11 cellular contexts compared by ENCODE assay signal in genomic region chr2:98637401-98638144, GRCh38. TPM values are rescaled to one million over a fixed set of nuclear protein-coding genes. Genes with fewer than 3 reads are reported as not detected.
DNase-seq lines count a peak whose midpoint lies in the region; ATAC-seq and TF ChIP-seq lines count a peak whose summit lies in the region.
"Had no signal": no experiment of that assay in that cellular context is flagged by ENCODE, and none has a peak within 500 bp of the region (broad histone marks: within the 10 kb centered on the region; RNA-seq: fewer than 3 reads in every experiment).

No MANE protein-coding gene starts in this region.

- H3K27ac ChIP-seq in mammary epithelial cell (ENCODE audit: insufficient read depth, low read depth, low read length) = no peak overlapping the region
- H3K27ac ChIP-seq: SK-N-MC had no signal

- H3K36me3 ChIP-seq in mammary epithelial cell (ENCODE audit: insufficient read depth, low read length) = no peaks in the 10 kb centered on the region

- H3K27me3 Mint-ChIP-seq in activated CD4-positive, alpha-beta T cell treated with anti-CD3 and anti-CD28 coated beads for 36 hours = no peaks in the 10 kb centered on the region
- no peaks in the 10 kb centered on the region for H3K27me3 Mint-ChIP-seq in type B pancreatic cell

- no peak overlapping the region for H2AFZ ChIP-seq in mammary epithelial cell (ENCODE audit: low read depth, low read length)

- in situ Hi-C loops in mammary epithelial cell (cut with MboI; ENCODE audit: low sequenced_read_pairs in 2 of 2) = no loop called here

- CTCF ChIA-PET in activated CD4-positive, alpha-beta T cell treated with anti-CD3 and anti-CD28 coated beads for 36 hours (lab: Charles Lee) = interaction anchor here (0.6 kb wide), 1 partner anchor 227 kb away, joined by 4 read pairs; no protein-coding TSS in a partner anchor
- CTCF ChIA-PET in mammary epithelial cell (lab: Charles Lee; ENCODE audit: low non-redundant PET) = no interaction called here

- peak; percentile 69 for DNase-seq in activated CD4-positive, alpha-beta T cell treated with anti-CD3 and anti-CD28 coated beads for 36 hours
- no peak for DNase-seq in activated CD4-positive, alpha-beta T cell treated with anti-CD3 and anti-CD28 coated beads for 1 hour
- DNase-seq in activated effector memory CD4-positive, alpha-beta T cell treated with anti-CD3 and anti-CD28 coated beads, Interleukin-2, amount 50 U/mL, for 16 hours = peak; percentile 72
- peak in 5 of 6 experiments; percentile 26 to 63 (median 30) for DNase-seq in stimulated activated naive CD4-positive, alpha-beta T cell (lab: John Stamatoyannopoulos, UW)
- DNase-seq in mammary epithelial cell (no peak), NCI-H1105 treated with DMSO at 0.1 percent for 48 hours (lab: John Stamatoyannopoulos, UW) (no peak), type B pancreatic cell (ENCODE audit: extremely low spot score, unreplicated experiment) (no peak)
- DNase-seq: 8988T, cortex of kidney had no signal

- H3K4me3 Mint-ChIP-seq in activated CD4-positive, alpha-beta T cell treated with anti-CD3 and anti-CD28 coated beads for 36 hours = peak overlapping the region; percentile 35
- no peak overlapping the region for H3K4me3 Mint-ChIP-seq in type B pancreatic cell

- POLR2A ChIA-PET in activated CD4-positive, alpha-beta T cell treated with anti-CD3 and anti-CD28 coated beads for 36 hours (lab: Charles Lee) = no interaction called here

- WGBS in mammary epithelial cell (ENCODE audit: low coverage, missing lambda C conversion rate) = 82% methylated on average over 10 of the region's 10 CpGs

- intact Hi-C loops in activated CD4-positive, alpha-beta T cell treated with anti-CD3 and anti-CD28 coated beads for 36 hours (cut with DNase I, micrococcal nuclease) = loop anchor here in 1 of 2 experiments (10.0 kb wide), 1 partner anchor 297 kb away; the partner anchor contains the start of gene CRACDL
- intact Hi-C loops in mammary epithelial cell (cut with micrococcal nuclease) = no loop called here

- dilution Hi-C loops in mammary epithelial cell (cut with HindIII; ENCODE audit: low sequenced_read_pairs) = no loop called here

- no TSS peak for BruUV-seq in mammary epithelial cell (replicated peaks; lab: Mats Ljungman, UMichigan)

- peaks cover 37% of the 10 kb centered on the region for H3K36me3 Mint-ChIP-seq in activated CD4-positive, alpha-beta T cell treated with anti-CD3 and anti-CD28 coated beads for 36 hours (ENCODE audit: low read depth)
- no peaks in the 10 kb centered on the region for H3K36me3 Mint-ChIP-seq in type B pancreatic cell

- H3K4me3 ChIP-seq in mammary epithelial cell (replicated peaks in 1 of 3; ENCODE audit: insufficient read depth in 1 of 3, low read depth in 2 of 3, low read length in 3 of 3) = no peak overlapping the region
- H3K4me3 ChIP-seq: SK-N-MC had no signal

- no peaks in the 10 kb centered on the region for H3K27me3 ChIP-seq in mammary epithelial cell (ENCODE audit: insufficient read depth, low read length)

- H3K9ac ChIP-seq in mammary epithelial cell (ENCODE audit: insufficient read depth, low read length) = no peak overlapping the region

- no peaks in the 10 kb centered on the region for H3K79me2 ChIP-seq in mammary epithelial cell (ENCODE audit: insufficient read depth, low read length)

- peak overlapping the region; percentile 91 for H3K27ac Mint-ChIP-seq in activated CD4-positive, alpha-beta T cell treated with anti-CD3 and anti-CD28 coated beads for 36 hours
- H3K27ac Mint-ChIP-seq in type B pancreatic cell = no peak overlapping the region

- H3K4me2 ChIP-seq in mammary epithelial cell (ENCODE audit: insufficient read depth, low read depth, low read length) = no peak overlapping the region

- no peaks in the 10 kb centered on the region for H4K20me1 ChIP-seq in mammary epithelial cell (ENCODE audit: insufficient read depth, low read length)

- peaks cover 39% of the 10 kb centered on the region for H3K4me1 Mint-ChIP-seq in activated CD4-positive, alpha-beta T cell treated with anti-CD3 and anti-CD28 coated beads for 36 hours
- peaks cover 11% of the 10 kb centered on the region for H3K4me1 Mint-ChIP-seq in type B pancreatic cell (ENCODE audit: unreplicated experiment)

- no peaks in the 10 kb centered on the region for H3K4me1 ChIP-seq in mammary epithelial cell (ENCODE audit: insufficient read depth, low read length)

- ATAC-seq in activated CD4-positive, alpha-beta T cell treated with anti-CD3 and anti-CD28 coated beads for 36 hours = peak; percentile 86
- ATAC-seq in HG03442 (IDR thresholded peaks at IDR 0.05; ENCODE audit: unreplicated experiment) = peak; percentile 77

- H3K9me3 ChIP-seq in mammary epithelial cell (replicated peaks; ENCODE audit: insufficient read depth, low read length) = no peaks in the 10 kb centered on the region

- H3K9me3 Mint-ChIP-seq in activated CD4-positive, alpha-beta T cell treated with anti-CD3 and anti-CD28 coated beads for 36 hours (ENCODE audit: low read depth) = no peaks in the 10 kb centered on the region
- H3K9me3 Mint-ChIP-seq in type B pancreatic cell = no peaks in the 10 kb centered on the region

- TF ChIP-seq CTCF in mammary epithelial cell (conservative IDR thresholded peaks at IDR 0.05 in 1 of 2, IDR thresholded peaks at IDR 0.05 in 1 of 2; ENCODE audit: extremely low read depth in 1 of 2, insufficient read depth in 1 of 2, low read depth in 1 of 2, low read length in 2 of 2) (no peak), type B pancreatic cell (conservative IDR thresholded peaks at IDR 0.05) (no peak)

RNA-seq across cellular contexts. Expression of gene UNC50, which starts 29.2 kb away (rescaled TPM):
- 10 to 100 TPM; 21.1 to 31.4 TPM for total RNA-seq in activated CD4-positive, alpha-beta T cell treated with anti-CD3 and anti-CD28 coated beads for 36 hours
- total RNA-seq in mammary epithelial cell = 10 to 100 TPM; 33.0 to 38.4 TPM
- polyA plus RNA-seq in mammary epithelial cell = 33.3 TPM
- polyA minus RNA-seq in mammary epithelial cell = 10.7 TPM
- total RNA-seq in type B pancreatic cell (ENCODE audit: low replicate concordance) = 45.0 and 49.4 TPM in 2 replicates

RNA-seq across cellular contexts. Expression of gene COA5, which starts 29.3 kb away (rescaled TPM):
- total RNA-seq in activated CD4-positive, alpha-beta T cell treated with anti-CD3 and anti-CD28 coated beads for 36 hours = 10 to 100 TPM; 17.7 to 33.2 TPM
- total RNA-seq in mammary epithelial cell (10 to 100 TPM; 16.5 to 20.5 TPM), type B pancreatic cell (ENCODE audit: low replicate concordance) (33.6 and 39.3 TPM in 2 replicates)
- polyA plus RNA-seq in mammary epithelial cell = 17.0 TPM
- 3.6 TPM for polyA minus RNA-seq in mammary epithelial cell

Comparison
In these comparisons a context has a peak if more than half of its experiments do, and no peak if none do; other contexts are left out.
1. DNase-seq: peak in activated CD4-positive, alpha-beta T cell treated with anti-CD3 and anti-CD28 coated beads for 36 hours (single experiment), activated effector memory CD4-positive, alpha-beta T cell treated with anti-CD3 and anti-CD28 coated beads, Interleukin-2, amount 50 U/mL, for 16 hours (single experiment) and stimulated activated naive CD4-positive, alpha-beta T cell (5 of 6); none in activated CD4-positive, alpha-beta T cell treated with anti-CD3 and anti-CD28 coated beads for 1 hour (single experiment), mammary epithelial cell (single experiment), NCI-H1105 treated with DMSO at 0.1 percent for 48 hours (single experiment) and type B pancreatic cell (single experiment).